Comparison of ENCODE assay signal across 20 cellular contexts in genomic region chr22:47561115-47561675, GRCh38.
A peak's percentile ranks its signal among the peaks of the same experiment; 100 is the strongest.
DNase-seq lines count a peak whose midpoint lies in the region; ATAC-seq and TF ChIP-seq lines count a peak whose summit lies in the region.
"Had no signal": no experiment of that assay in that cellular context is flagged by ENCODE, and none has a peak within 500 bp of the region (broad histone marks: within the 10 kb centered on the region; RNA-seq: fewer than 3 reads in every experiment).

No MANE protein-coding gene starts in this region.

- POLR2A ChIA-PET in activated CD8-positive, alpha-beta T cell treated with anti-CD3 and anti-CD28 coated beads, Interleukin-2, amount 10 ng/mL, durations not matched to agents 7 days and 5 days (lab: Charles Lee): no interaction called here
- POLR2A ChIA-PET in activated CD8-positive, alpha-beta T cell treated with anti-CD3 and anti-CD28 coated beads for 36 hours (lab: Charles Lee): no interaction called here

- H3K9me3 ChIP-seq in vagina: no peaks in the 10 kb centered on the region
- H3K9me3 ChIP-seq: A549, Caco-2 had no signal

- H3K27ac Mint-ChIP-seq in activated CD8-positive, alpha-beta T cell treated with anti-CD3 and anti-CD28 coated beads, Interleukin-2, amount 10 ng/mL, durations not matched to agents 7 days and 5 days: no peak overlapping the region
- no peak overlapping the region for H3K27ac Mint-ChIP-seq in activated CD8-positive, alpha-beta T cell treated with anti-CD3 and anti-CD28 coated beads for 36 hours
- no peak overlapping the region for H3K27ac Mint-ChIP-seq in activated CD8-positive, alpha-beta memory T cell treated with anti-CD3 and anti-CD28 coated beads, Interleukin-2, amount 10 ng/mL, durations not matched to agents 7 days and 5 days
- no peak overlapping the region for H3K27ac Mint-ChIP-seq in osteocyte (ENCODE audit: unreplicated experiment)
- H3K27ac Mint-ChIP-seq in activated naive CD4-positive, alpha-beta T cell treated with anti-CD3 and anti-CD28 coated beads for 36 hours: no peak overlapping the region
- H3K27ac Mint-ChIP-seq: B cell; CD4-positive, alpha-beta T cell; CD8-positive, alpha-beta T cell had no signal

- CTCF ChIA-PET in activated CD8-positive, alpha-beta T cell treated with anti-CD3 and anti-CD28 coated beads, Interleukin-2, amount 10 ng/mL, durations not matched to agents 7 days and 5 days (lab: Charles Lee): no interaction called here
- CTCF ChIA-PET in activated CD8-positive, alpha-beta T cell treated with anti-CD3 and anti-CD28 coated beads for 36 hours (lab: Charles Lee): no interaction called here
- CTCF ChIA-PET in activated CD8-positive, alpha-beta memory T cell treated with anti-CD3 and anti-CD28 coated beads, Interleukin-2, amount 10 ng/mL, durations not matched to agents 7 days and 5 days (lab: Charles Lee): no interaction called here
- CTCF ChIA-PET in activated naive CD4-positive, alpha-beta T cell treated with anti-CD3 and anti-CD28 coated beads for 36 hours (lab: Charles Lee): no interaction called here

- no peaks in the 10 kb centered on the region for H3K27me3 ChIP-seq in vagina
- H3K27me3 ChIP-seq: BLaER1 treated with 17β-estradiol and CSF1 and Interleukin-3, amounts not matched to agents 10 nM and 100 nM had no signal

- no peaks in the 10 kb centered on the region for H3K4me1 Mint-ChIP-seq in activated CD8-positive, alpha-beta T cell treated with anti-CD3 and anti-CD28 coated beads, Interleukin-2, amount 10 ng/mL, durations not matched to agents 7 days and 5 days (ENCODE audit: low read depth)
- no peaks in the 10 kb centered on the region for H3K4me1 Mint-ChIP-seq in activated CD8-positive, alpha-beta T cell treated with anti-CD3 and anti-CD28 coated beads for 36 hours (ENCODE audit: low read depth)
- no peaks in the 10 kb centered on the region for H3K4me1 Mint-ChIP-seq in activated CD8-positive, alpha-beta memory T cell treated with anti-CD3 and anti-CD28 coated beads, Interleukin-2, amount 10 ng/mL, durations not matched to agents 7 days and 5 days
- H3K4me1 Mint-ChIP-seq in osteocyte (ENCODE audit: unreplicated experiment): no peaks in the 10 kb centered on the region
- H3K4me1 Mint-ChIP-seq in activated naive CD4-positive, alpha-beta T cell treated with anti-CD3 and anti-CD28 coated beads for 36 hours (ENCODE audit: low read depth): no peaks in the 10 kb centered on the region
- H3K4me1 Mint-ChIP-seq: B cell had no signal

- no peaks in the 10 kb centered on the region for H3K27me3 Mint-ChIP-seq in activated CD8-positive, alpha-beta T cell treated with anti-CD3 and anti-CD28 coated beads, Interleukin-2, amount 10 ng/mL, durations not matched to agents 7 days and 5 days (ENCODE audit: low read depth)
- peaks cover 5% of the 10 kb centered on the region for H3K27me3 Mint-ChIP-seq in activated CD8-positive, alpha-beta T cell treated with anti-CD3 and anti-CD28 coated beads for 36 hours
- no peaks in the 10 kb centered on the region for H3K27me3 Mint-ChIP-seq in activated CD8-positive, alpha-beta memory T cell treated with anti-CD3 and anti-CD28 coated beads, Interleukin-2, amount 10 ng/mL, durations not matched to agents 7 days and 5 days
- no peaks in the 10 kb centered on the region for H3K27me3 Mint-ChIP-seq in osteocyte (ENCODE audit: unreplicated experiment)
- H3K27me3 Mint-ChIP-seq in activated naive CD4-positive, alpha-beta T cell treated with anti-CD3 and anti-CD28 coated beads for 36 hours (ENCODE audit: low read depth): peaks cover 9% of the 10 kb centered on the region
- H3K27me3 Mint-ChIP-seq: CD4-positive, alpha-beta T cell had no signal

- no peak for ATAC-seq in activated CD8-positive, alpha-beta T cell treated with anti-CD3 and anti-CD28 coated beads, Interleukin-2, amount 10 ng/mL, durations not matched to agents 7 days and 5 days
- no peak for ATAC-seq in activated CD8-positive, alpha-beta T cell treated with anti-CD3 and anti-CD28 coated beads for 36 hours
- ATAC-seq in activated CD8-positive, alpha-beta memory T cell treated with anti-CD3 and anti-CD28 coated beads, Interleukin-2, amount 10 ng/mL, durations not matched to agents 7 days and 5 days: no peak
- ATAC-seq: A549; CD8-positive, alpha-beta T cell had no signal

- no peak for TF ChIP-seq POLR2A in vagina (IDR thresholded peaks at IDR 0.05)

- DNase-seq in activated CD8-positive, alpha-beta T cell treated with anti-CD3 and anti-CD28 coated beads, Interleukin-2, amount 10 ng/mL, durations not matched to agents 7 days and 5 days: peak; percentile 12
- no peak for DNase-seq in activated CD8-positive, alpha-beta T cell treated with anti-CD3 and anti-CD28 coated beads for 36 hours
- DNase-seq in activated CD8-positive, alpha-beta memory T cell treated with anti-CD3 and anti-CD28 coated beads, Interleukin-2, amount 10 ng/mL, durations not matched to agents 7 days and 5 days: peak; percentile 7
- no peak for DNase-seq in activated CD8-positive, alpha-beta memory T cell treated with anti-CD3 and anti-CD28 coated beads, Interleukin-2, amount 50 U/mL, for 48 hours
- DNase-seq in osteocyte (ENCODE audit: extremely low spot score, unreplicated experiment) (peak; percentile 73), vagina (ENCODE audit: extremely low spot score in 2 of 2) (peak; percentile 69 to 89), NCI-H748 (lab: John Stamatoyannopoulos, UW; ENCODE audit: unreplicated experiment) (no peak)
- DNase-seq in activated naive CD4-positive, alpha-beta T cell treated with anti-CD3 and anti-CD28 coated beads for 36 hours: no peak
- DNase-seq: AML-193; Caco-2; Calu3; CD4-positive, alpha-beta T cell; DMS79 treated with DMSO at 0.1 percent for 48 hours; GF-D8 had no signal

- H3K36me3 Mint-ChIP-seq in activated CD8-positive, alpha-beta T cell treated with anti-CD3 and anti-CD28 coated beads, Interleukin-2, amount 10 ng/mL, durations not matched to agents 7 days and 5 days (ENCODE audit: low read depth): no peaks in the 10 kb centered on the region
- H3K36me3 Mint-ChIP-seq in activated CD8-positive, alpha-beta T cell treated with anti-CD3 and anti-CD28 coated beads for 36 hours (ENCODE audit: low read depth): no peaks in the 10 kb centered on the region
- H3K36me3 Mint-ChIP-seq in activated CD8-positive, alpha-beta memory T cell treated with anti-CD3 and anti-CD28 coated beads, Interleukin-2, amount 10 ng/mL, durations not matched to agents 7 days and 5 days: no peaks in the 10 kb centered on the region
- no peaks in the 10 kb centered on the region for H3K36me3 Mint-ChIP-seq in osteocyte (ENCODE audit: unreplicated experiment)
- H3K36me3 Mint-ChIP-seq in activated naive CD4-positive, alpha-beta T cell treated with anti-CD3 and anti-CD28 coated beads for 36 hours (ENCODE audit: low read depth): no peaks in the 10 kb centered on the region
- H3K36me3 Mint-ChIP-seq: CD8-positive, alpha-beta T cell had no signal

- H3K9me3 Mint-ChIP-seq in activated CD8-positive, alpha-beta T cell treated with anti-CD3 and anti-CD28 coated beads, Interleukin-2, amount 10 ng/mL, durations not matched to agents 7 days and 5 days (ENCODE audit: insufficient read depth): no peaks in the 10 kb centered on the region
- H3K9me3 Mint-ChIP-seq in activated CD8-positive, alpha-beta T cell treated with anti-CD3 and anti-CD28 coated beads for 36 hours: no peaks in the 10 kb centered on the region
- peaks cover 11% of the 10 kb centered on the region for H3K9me3 Mint-ChIP-seq in activated CD8-positive, alpha-beta memory T cell treated with anti-CD3 and anti-CD28 coated beads, Interleukin-2, amount 10 ng/mL, durations not matched to agents 7 days and 5 days (ENCODE audit: low read depth)
- peaks cover 55% of the 10 kb centered on the region for H3K9me3 Mint-ChIP-seq in osteocyte (ENCODE audit: unreplicated experiment)
- no peaks in the 10 kb centered on the region for H3K9me3 Mint-ChIP-seq in activated naive CD4-positive, alpha-beta T cell treated with anti-CD3 and anti-CD28 coated beads for 36 hours
- H3K9me3 Mint-ChIP-seq: CD4-positive, alpha-beta T cell; CD8-positive, alpha-beta T cell had no signal

- no peak overlapping the region for H3K4me3 ChIP-seq in vagina
- H3K4me3 ChIP-seq: A549; BLaER1 treated with 17β-estradiol and CSF1 and Interleukin-3, amounts not matched to agents 10 nM and 100 nM had no signal

- no peak overlapping the region for H3K4me3 Mint-ChIP-seq in activated CD8-positive, alpha-beta T cell treated with anti-CD3 and anti-CD28 coated beads, Interleukin-2, amount 10 ng/mL, durations not matched to agents 7 days and 5 days
- no peak overlapping the region for H3K4me3 Mint-ChIP-seq in activated CD8-positive, alpha-beta T cell treated with anti-CD3 and anti-CD28 coated beads for 36 hours
- H3K4me3 Mint-ChIP-seq in activated CD8-positive, alpha-beta memory T cell treated with anti-CD3 and anti-CD28 coated beads, Interleukin-2, amount 10 ng/mL, durations not matched to agents 7 days and 5 days: no peak overlapping the region
- no peak overlapping the region for H3K4me3 Mint-ChIP-seq in osteocyte (ENCODE audit: unreplicated experiment)
- H3K4me3 Mint-ChIP-seq in activated naive CD4-positive, alpha-beta T cell treated with anti-CD3 and anti-CD28 coated beads for 36 hours: no peak overlapping the region
- H3K4me3 Mint-ChIP-seq: B cell; CD4-positive, alpha-beta T cell; CD8-positive, alpha-beta T cell had no signal

- intact Hi-C loops in activated CD8-positive, alpha-beta T cell treated with anti-CD3 and anti-CD28 coated beads for 36 hours (cut with micrococcal nuclease): no loop called here
- intact Hi-C loops in vagina (cut with DNase I): no loop called here
- intact Hi-C loops in activated naive CD4-positive, alpha-beta T cell treated with anti-CD3 and anti-CD28 coated beads for 36 hours (cut with micrococcal nuclease): no loop called here

- no peaks in the 10 kb centered on the region for H3K4me1 ChIP-seq in vagina
- H3K4me1 ChIP-seq: A549, Caco-2 had no signal

- TF ChIP-seq CTCF in activated CD8-positive, alpha-beta T cell treated with anti-CD3 and anti-CD28 coated beads for 36 hours (IDR thresholded peaks at IDR 0.05): no peak
- TF ChIP-seq CTCF in osteocyte (IDR thresholded peaks at IDR 0.05) (no peak), vagina (IDR thresholded peaks at IDR 0.05) (no peak)

- H3K27ac ChIP-seq in vagina: no peak overlapping the region
- H3K27ac ChIP-seq: 22Rv1; A549; BLaER1 treated with 17β-estradiol and CSF1 and Interleukin-3, amounts not matched to agents 10 nM and 100 nM; C4-2B had no signal

- H3K36me3 ChIP-seq in vagina: no peaks in the 10 kb centered on the region
- H3K36me3 ChIP-seq: BLaER1 treated with 17β-estradiol and CSF1 and Interleukin-3, amounts not matched to agents 10 nM and 100 nM had no signal

Comparison
In these comparisons a context has a peak if more than half of its experiments do, and no peak if none do; other contexts are left out.
1. DNase-seq: peak in activated CD8-positive, alpha-beta T cell treated with anti-CD3 and anti-CD28 coated beads, Interleukin-2, amount 10 ng/mL, durations not matched to agents 7 days and 5 days (single experiment), activated CD8-positive, alpha-beta memory T cell treated with anti-CD3 and anti-CD28 coated beads, Interleukin-2, amount 10 ng/mL, durations not matched to agents 7 days and 5 days (single experiment), osteocyte (single experiment) and vagina (2 of 2); none in activated CD8-positive, alpha-beta T cell treated with anti-CD3 and anti-CD28 coated beads for 36 hours (single experiment), activated CD8-positive, alpha-beta memory T cell treated with anti-CD3 and anti-CD28 coated beads, Interleukin-2, amount 50 U/mL, for 48 hours (single experiment), activated naive CD4-positive, alpha-beta T cell treated with anti-CD3 and anti-CD28 coated beads for 36 hours (single experiment) and NCI-H748 (single experiment).